Comparison of ENCODE assay signal across 9 cellular contexts in genomic region chr4:3073158-3074077, GRCh38. TPM values are rescaled to one million over a fixed set of nuclear protein-coding genes. Genes with fewer than 3 reads are reported as not detected.
A peak's percentile ranks its signal among the peaks of the same experiment; 100 is the strongest.
DNase-seq lines count a peak whose midpoint lies in the region; ATAC-seq and FAIRE-seq lines count a peak whose summit lies in the region.
"Had no signal": no experiment of that assay in that cellular context is flagged by ENCODE, and none has a peak within 500 bp of the region (broad histone marks: within the 10 kb centered on the region; RNA-seq: fewer than 3 reads in every experiment).

No MANE protein-coding gene starts in this region.

- H3K27ac ChIP-seq in small intestine (ENCODE audit: low read depth in 1 of 2, low read length in 1 of 2), result peak overlapping the region; percentile 50 to 62

- DNase-seq in NCI-H82 (lab: John Stamatoyannopoulos, UW), result peak; percentile 13
- no peak for DNase-seq in NCI-H82 treated with DMSO at 0.1 percent for 48 hours (lab: John Stamatoyannopoulos, UW; ENCODE audit: unreplicated experiment)
- DNase-seq in T-helper 22 cell (ENCODE audit: low read depth), result peak; percentile 13
- peak; percentile 45 for DNase-seq in left ventricle myocardium superior
- no peak for DNase-seq in small intestine
- no peak for DNase-seq in AML-193 (lab: John Stamatoyannopoulos, UW)
- DNase-seq in RPMI8226, result no peak

- ATAC-seq in HG02973 (IDR thresholded peaks at IDR 0.05; ENCODE audit: unreplicated experiment) (peak; percentile 18), left ventricle myocardium superior (peak; percentile 5)

- 9 to 13% (median 11%) methylated on average over 38 to 54 of the region's 54 CpGs for WGBS in small intestine, 3 donors

- no peak for FAIRE-seq in small intestine (lab: Jason Lieb, UNC)

- H3K4me3 ChIP-seq in small intestine (ENCODE audit: low read depth in 1 of 2, low read length in 2 of 2), result peak overlapping the region; percentile 45 to 54

- no peaks in the 10 kb centered on the region for H3K27me3 ChIP-seq in small intestine (ENCODE audit: control insufficient read depth in 2 of 2, insufficient read depth in 2 of 2, low read length in 2 of 2)

- intact Hi-C loops in left ventricle myocardium superior (cut with micrococcal nuclease), result no loop called here

- H3K9me3 ChIP-seq in small intestine (ENCODE audit: control insufficient read depth, low read depth), result no peaks in the 10 kb centered on the region

- H3K4me1 ChIP-seq in small intestine (ENCODE audit: control insufficient read depth in 2 of 2, insufficient read depth in 1 of 2, low read depth in 1 of 2, low read length in 1 of 2), result peaks cover 4 to 5% of the 10 kb centered on the region in 2 donors

- H3K36me3 ChIP-seq in small intestine (ENCODE audit: control insufficient read depth in 2 of 2, insufficient read depth in 2 of 2, low read length in 2 of 2), result no peaks in the 10 kb centered on the region

RNA-seq across cellular contexts. Expression of gene HTT-AS, which starts 0.9 kb away (rescaled TPM):
- not detected for total RNA-seq in left ventricle myocardium superior
- polyA plus RNA-seq in small intestine, result not detected
- total RNA-seq: Daoy had no signal

RNA-seq across cellular contexts. Expression of gene HTT, which starts 1.1 kb away (rescaled TPM):
- total RNA-seq in left ventricle myocardium superior, result 25.9 TPM
- polyA plus RNA-seq in small intestine, result 10 to 100 TPM; 10.3 to 18.9 (median 10.8) TPM

Comparison
In these comparisons a context has a peak if more than half of its experiments do, and no peak if none do; other contexts are left out.
1. DNase-seq: peak in NCI-H82 (single experiment), T-helper 22 cell (single experiment) and left ventricle myocardium superior (single experiment); none in NCI-H82 treated with DMSO at 0.1 percent for 48 hours (single experiment), small intestine (single experiment), AML-193 (0 of 2) and RPMI8226 (single experiment).